In genomic region chr17:57524790-57525543, GRCh38 we compare ENCODE assay signal across 13 cellular contexts.
DNase-seq lines count a peak whose midpoint lies in the region; ATAC-seq and TF ChIP-seq lines count a peak whose summit lies in the region.
"Had no signal": no experiment of that assay in that cellular context is flagged by ENCODE, and none has a peak within 500 bp of the region (broad histone marks: within the 10 kb centered on the region; RNA-seq: fewer than 3 reads in every experiment).

No MANE protein-coding gene starts in this region.

- H3K79me2 ChIP-seq in OCI-LY7 (ENCODE audit: insufficient read depth, low read depth, low read length), result no peaks in the 10 kb centered on the region

- TF ChIP-seq CTCF in OCI-LY7 (conservative IDR thresholded peaks at IDR 0.05; ENCODE audit: low read length) (no peak), glutamatergic neuron (IDR thresholded peaks at IDR 0.05; ENCODE audit: partially characterized antibody, unreplicated experiment) (no peak)

- H3K4me2 ChIP-seq in OCI-LY7 (ENCODE audit: low read length), result peak overlapping the region; percentile 69

- H3K9me3 ChIP-seq in OCI-LY7 (ENCODE audit: low read length) (no peaks in the 10 kb centered on the region), thymus (ENCODE audit: control insufficient read depth) (no peaks in the 10 kb centered on the region)
- H3K9me3 ChIP-seq: lower lobe of right lung, tibial nerve had no signal

- CTCF ChIA-PET in OCI-LY7 (lab: Charles Lee; ENCODE audit: unreplicated experiment), result no interaction called here

- no peaks in the 10 kb centered on the region for H4K20me1 ChIP-seq in OCI-LY7 (ENCODE audit: insufficient read depth, low read length)

- peaks cover 24% of the 10 kb centered on the region for H3K4me1 Mint-ChIP-seq in activated T-cell treated with anti-CD3 and anti-CD28 coated beads, Interleukin-2, amount 50 U/mL, for 72 hours (ENCODE audit: low read depth)
- peaks cover 24% of the 10 kb centered on the region for H3K4me1 Mint-ChIP-seq in activated T-cell treated with anti-CD3 and anti-CD28 coated beads, Interleukin-2, amount 50 U/mL, for 4 hours (ENCODE audit: low read depth)
- peaks cover 47% of the 10 kb centered on the region for H3K4me1 Mint-ChIP-seq in glutamatergic neuron (ENCODE audit: low read depth, unreplicated experiment)

- H3K27me3 Mint-ChIP-seq in activated T-cell treated with anti-CD3 and anti-CD28 coated beads, Interleukin-2, amount 50 U/mL, for 72 hours (ENCODE audit: low read depth), result no peaks in the 10 kb centered on the region
- no peaks in the 10 kb centered on the region for H3K27me3 Mint-ChIP-seq in activated T-cell treated with anti-CD3 and anti-CD28 coated beads, Interleukin-2, amount 50 U/mL, for 4 hours (ENCODE audit: low read depth)
- H3K27me3 Mint-ChIP-seq in glutamatergic neuron (ENCODE audit: unreplicated experiment), result peaks cover 8% of the 10 kb centered on the region

- H3K27ac ChIP-seq in OCI-LY7 (ENCODE audit: low read depth, low read length, poor library complexity, severe bottlenecking) (peak overlapping the region; percentile 91), thymus (ENCODE audit: low read depth) (peak overlapping the region; percentile 46)
- H3K27ac ChIP-seq: lower lobe of right lung, SK-N-MC had no signal

- ATAC-seq in activated T-cell treated with anti-CD3 and anti-CD28 coated beads, Interleukin-2, amount 50 U/mL, for 72 hours (replicated peaks in 1 of 2), result no peak
- no peak for ATAC-seq in activated T-cell treated with anti-CD3 and anti-CD28 coated beads, Interleukin-2, amount 50 U/mL, for 4 hours
- ATAC-seq in HG02852 (IDR thresholded peaks at IDR 0.05; ENCODE audit: unreplicated experiment), result no peak
- no peak for ATAC-seq in activated CD4-positive, CD25-positive, alpha-beta regulatory T cell treated with anti-CD3 and anti-CD28 coated beads, Interleukin-2, amount 50 U/mL, for 24 hours

- 52% methylated on average over 4 of the region's 4 CpGs for WGBS in thymus

- H3K4me1 ChIP-seq in OCI-LY7 (ENCODE audit: insufficient read depth, low read length, poor library complexity, severe bottlenecking) (peaks cover 84% of the 10 kb centered on the region), thymus (ENCODE audit: control insufficient read depth, insufficient read depth, low read length) (peaks cover 44% of the 10 kb centered on the region)

- H3K36me3 ChIP-seq in OCI-LY7 (ENCODE audit: insufficient read depth, low read length) (peaks cover 5% of the 10 kb centered on the region; the same call in 1 of the 2 replicates), thymus (ENCODE audit: control insufficient read depth, insufficient read depth) (no peaks in the 10 kb centered on the region)
- H3K36me3 ChIP-seq: lower lobe of right lung, tibial nerve had no signal

- POLR2A ChIA-PET in OCI-LY7 (lab: Charles Lee), result interaction anchor here (0.7 to 1.7 kb wide), 2 partner anchors 16 to 25 kb away, joined by 3 to 5 read pairs; no protein-coding TSS in a partner anchor

- no peaks in the 10 kb centered on the region for H3K9me3 Mint-ChIP-seq in activated T-cell treated with anti-CD3 and anti-CD28 coated beads, Interleukin-2, amount 50 U/mL, for 72 hours
- H3K9me3 Mint-ChIP-seq in activated T-cell treated with anti-CD3 and anti-CD28 coated beads, Interleukin-2, amount 50 U/mL, for 4 hours, result no peaks in the 10 kb centered on the region
- peaks cover 2% of the 10 kb centered on the region for H3K9me3 Mint-ChIP-seq in glutamatergic neuron (ENCODE audit: unreplicated experiment)

- H3K4me3 ChIP-seq in OCI-LY7 (ENCODE audit: low read depth, low read length, poor library complexity, severe bottlenecking) (peak overlapping the region; percentile 43), thymus (ENCODE audit: low read length) (no peak overlapping the region)
- H3K4me3 ChIP-seq: lower lobe of right lung, SK-N-MC, tibial nerve had no signal

- H3K4me3 Mint-ChIP-seq in activated T-cell treated with anti-CD3 and anti-CD28 coated beads, Interleukin-2, amount 50 U/mL, for 72 hours, result peak overlapping the region in 1 of 2 donors; percentile 17
- H3K4me3 Mint-ChIP-seq in activated T-cell treated with anti-CD3 and anti-CD28 coated beads, Interleukin-2, amount 50 U/mL, for 4 hours, result no peak overlapping the region
- H3K4me3 Mint-ChIP-seq in glutamatergic neuron (ENCODE audit: unreplicated experiment), result no peak overlapping the region

- H3K27ac Mint-ChIP-seq in activated T-cell treated with anti-CD3 and anti-CD28 coated beads, Interleukin-2, amount 50 U/mL, for 72 hours, result peak overlapping the region; percentile 39
- peak overlapping the region; percentile 41 for H3K27ac Mint-ChIP-seq in glutamatergic neuron (ENCODE audit: unreplicated experiment)

- H2AFZ ChIP-seq in OCI-LY7 (ENCODE audit: low read length), result peak overlapping the region; percentile 12; the same call in 1 of the 2 replicates

- BruUV-seq in OCI-LY7 (replicated peaks; lab: Mats Ljungman, UMichigan), result no TSS peak

- intact Hi-C loops in OCI-LY7 (cut with micrococcal nuclease; ENCODE audit: unreplicated experiment), result no loop called here

- no peaks in the 10 kb centered on the region for H3K27me3 ChIP-seq in thymus (ENCODE audit: control insufficient read depth, insufficient read depth)
- H3K27me3 ChIP-seq: tibial nerve had no signal

- H3K36me3 Mint-ChIP-seq in activated T-cell treated with anti-CD3 and anti-CD28 coated beads, Interleukin-2, amount 50 U/mL, for 72 hours (ENCODE audit: insufficient read depth in 2 of 2), result no peaks in the 10 kb centered on the region
- peaks cover 4% of the 10 kb centered on the region for H3K36me3 Mint-ChIP-seq in activated T-cell treated with anti-CD3 and anti-CD28 coated beads, Interleukin-2, amount 50 U/mL, for 4 hours (ENCODE audit: insufficient read depth)
- H3K36me3 Mint-ChIP-seq in glutamatergic neuron (ENCODE audit: unreplicated experiment), result no peaks in the 10 kb centered on the region

- H3K9me2 ChIP-seq in OCI-LY7 (ENCODE audit: insufficient read depth, low read length), result no peaks in the 10 kb centered on the region

- no peak for DNase-seq in activated T-cell treated with anti-CD3 and anti-CD28 coated beads, Interleukin-2, amount 50 U/mL, for 72 hours
- no peak for DNase-seq in activated T-cell treated with anti-CD3 and anti-CD28 coated beads, Interleukin-2, amount 50 U/mL, for 4 hours
- peak; percentile 84 for DNase-seq in OCI-LY7 (ENCODE audit: low spot score)
- DNase-seq in glutamatergic neuron, result no peak
- DNase-seq in NCI-H524 (lab: John Stamatoyannopoulos, UW), result no peak
- DNase-seq: effector CD8-positive, alpha-beta T cell; lower lobe of right lung; NCI-H226 had no signal
